In the genomic region with DNA sequence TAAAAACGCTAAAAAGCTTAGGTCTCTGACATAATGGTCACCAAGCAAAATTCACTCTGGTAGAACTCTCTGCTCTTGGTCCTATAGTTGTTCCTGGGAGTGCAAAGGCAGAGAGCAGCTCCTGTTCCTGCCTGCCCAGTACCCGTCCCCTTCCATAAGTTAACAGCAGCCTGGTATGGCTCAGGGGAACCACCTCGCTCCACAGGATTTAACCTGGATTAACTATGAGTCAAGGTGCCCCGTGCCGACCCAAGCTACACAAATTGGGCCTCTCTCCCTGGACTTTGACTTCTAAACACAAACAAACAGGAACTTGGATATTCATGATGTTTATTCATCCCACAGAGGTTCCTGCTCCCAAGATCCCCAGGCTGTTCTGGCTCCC, we compare ENCODE assay signal across 9 cellular contexts. TPM values are rescaled to one million over a fixed set of nuclear protein-coding genes. Genes with fewer than 3 reads are reported as not detected.
DNase-seq lines count a peak whose midpoint lies in the region; ATAC-seq and TF ChIP-seq lines count a peak whose summit lies in the region.
"Had no signal": no experiment of that assay in that cellular context is flagged by ENCODE, and none has a peak within 500 bp of the region (broad histone marks: within the 10 kb centered on the region; RNA-seq: fewer than 3 reads in every experiment).

No MANE protein-coding gene starts in this region.

- H3K27me3 Mint-ChIP-seq in stimulated activated naive CD8-positive, alpha-beta T cell treated with anti-CD3 and anti-CD28 coated beads, Interleukin-15, amount 100 ng/mL, for 72 hours: no peaks in the 10 kb centered on the region
- H3K27me3 Mint-ChIP-seq in neural crest cell (ENCODE audit: low read depth): no peaks in the 10 kb centered on the region

- H3K36me3 Mint-ChIP-seq in neural crest cell (ENCODE audit: low read depth): peaks cover 8% of the 10 kb centered on the region

- no peak overlapping the region for H2AFZ ChIP-seq in Karpas-422 (ENCODE audit: low read length)

- H3K4me2 ChIP-seq in Karpas-422 (ENCODE audit: low read depth, low read length, poor library complexity, severe bottlenecking): no peak overlapping the region

- H3K36me3 ChIP-seq in esophagus squamous epithelium (peaks cover 8 to 30% (median 10%) of the 10 kb centered on the region in 3 donors), Karpas-422 (ENCODE audit: insufficient read depth, low read length) (peaks cover 19% of the 10 kb centered on the region)

- intact Hi-C loops in esophagus squamous epithelium (cut with DNase I): no loop called here

- TF ChIP-seq CTCF in esophagus squamous epithelium (IDR thresholded peaks at IDR 0.05) (no peak), neural crest cell (conservative IDR thresholded peaks at IDR 0.05) (no peak), GM13977 (IDR thresholded peaks at IDR 0.05; ENCODE audit: extremely low read depth, insufficient read depth, missing control alignments) (no peak)

- in situ Hi-C loops in GM13977 (cut with MboI; ENCODE audit: low pct_unique_long_range_greater_than_20kb, low sequenced_read_pairs, unreplicated experiment): no loop called here

- H3K27ac Mint-ChIP-seq in stimulated activated naive CD8-positive, alpha-beta T cell treated with anti-CD3 and anti-CD28 coated beads, Interleukin-15, amount 100 ng/mL, for 72 hours: peak overlapping the region; percentile 83 to 89
- H3K27ac Mint-ChIP-seq in neural crest cell (ENCODE audit: unreplicated experiment): peak overlapping the region; percentile 29

- WGBS in esophagus squamous epithelium, 2 donors: 38% methylated on average over 4 of the region's 5 CpGs; no CpG with 5 or more reads in 1 of the 2 donors

- H3K79me2 ChIP-seq in Karpas-422 (ENCODE audit: low read length): peaks cover 98% of the 10 kb centered on the region

- no peak for TF ChIP-seq POLR2A in esophagus squamous epithelium (IDR thresholded peaks at IDR 0.05)

- H3K9ac ChIP-seq in Karpas-422 (ENCODE audit: low read length): no peak overlapping the region

- ATAC-seq in stimulated activated naive CD8-positive, alpha-beta T cell treated with anti-CD3 and anti-CD28 coated beads, Interleukin-15, amount 100 ng/mL, for 72 hours: no peak
- ATAC-seq in stimulated activated naive CD8-positive, alpha-beta T cell treated with anti-CD3 and anti-CD28 coated beads, Interleukin-15, Interleukin-2, amounts not matched to agents 100 U/mL and 50 U/mL, for 24 hours: no peak
- no peak for ATAC-seq in GM21423 (IDR thresholded peaks at IDR 0.05; ENCODE audit: unreplicated experiment)

- peaks cover 13% of the 10 kb centered on the region; the same call in 1 of the 2 replicates for H4K20me1 ChIP-seq in Karpas-422 (ENCODE audit: insufficient read depth, low read depth, low read length)

- H3K27me3 ChIP-seq in esophagus squamous epithelium: no peaks in the 10 kb centered on the region
- H3K27me3 ChIP-seq in Karpas-422 (ENCODE audit: low read length): no peaks in the 10 kb centered on the region

- H3K9me3 ChIP-seq in esophagus squamous epithelium (peaks cover 0 to 3% (median 0%) of the 10 kb centered on the region in 3 donors), Karpas-422 (ENCODE audit: low read length) (no peaks in the 10 kb centered on the region)

- peak overlapping the region; percentile 81 to 95 (median 94) for H3K27ac ChIP-seq in esophagus squamous epithelium
- no peak overlapping the region for H3K27ac ChIP-seq in Karpas-422 (ENCODE audit: low read length)

- no peaks in the 10 kb centered on the region for H3K9me3 Mint-ChIP-seq in stimulated activated naive CD8-positive, alpha-beta T cell treated with anti-CD3 and anti-CD28 coated beads, Interleukin-15, amount 100 ng/mL, for 72 hours
- H3K9me3 Mint-ChIP-seq in neural crest cell: peaks cover 5% of the 10 kb centered on the region

- H3K4me3 ChIP-seq in esophagus squamous epithelium: peak overlapping the region in 3 of 4 donors; percentile 16 to 44 (median 17)
- no peak overlapping the region for H3K4me3 ChIP-seq in Karpas-422 (ENCODE audit: low read length)

- no peaks in the 10 kb centered on the region for H3K9me2 ChIP-seq in Karpas-422 (replicated peaks; ENCODE audit: insufficient read depth, low read length)

- H3K4me1 Mint-ChIP-seq in stimulated activated naive CD8-positive, alpha-beta T cell treated with anti-CD3 and anti-CD28 coated beads, Interleukin-15, amount 100 ng/mL, for 72 hours: peaks cover 20% of the 10 kb centered on the region
- H3K4me1 Mint-ChIP-seq in neural crest cell: peaks cover 25% of the 10 kb centered on the region

- H3K4me1 ChIP-seq in esophagus squamous epithelium (peaks cover 0 to 51% (median 26%) of the 10 kb centered on the region in 3 donors), Karpas-422 (ENCODE audit: low read length) (peaks cover 6% of the 10 kb centered on the region)

- no peak overlapping the region for H3K4me3 Mint-ChIP-seq in stimulated activated naive CD8-positive, alpha-beta T cell treated with anti-CD3 and anti-CD28 coated beads, Interleukin-15, amount 100 ng/mL, for 72 hours
- H3K4me3 Mint-ChIP-seq in neural crest cell: no peak overlapping the region

- DNase-seq in stimulated activated naive CD8-positive, alpha-beta T cell treated with anti-CD3 and anti-CD28 coated beads, Interleukin-15, amount 100 ng/mL, for 72 hours: no peak
- DNase-seq in stimulated activated naive CD8-positive, alpha-beta T cell treated with anti-CD3 and anti-CD28 coated beads, Interleukin-15, Interleukin-2, amounts not matched to agents 100 U/mL and 50 U/mL, for 24 hours: no peak
- DNase-seq in esophagus squamous epithelium (lab: John Stamatoyannopoulos, UW) (no peak), neural crest cell (ENCODE audit: low read depth, low spot score) (no peak), Karpas-422 (no peak), GM13977 (ENCODE audit: low spot score) (no peak)
- DNase-seq in NK-92 treated with Interleukin-12 subunit alpha and Interleukin-12 subunit beta, amount 100 ng/mL, for 24 hours (lab: John Stamatoyannopoulos, UW): no peak
- DNase-seq: activated CD8-positive, alpha-beta memory T cell treated with anti-CD3 and anti-CD28 coated beads, Interleukin-2, amount 50 U/mL, for 4 hours had no signal

RNA-seq across cellular contexts. Expression of a gene that starts 32.1 kb away (rescaled TPM):
- total RNA-seq in esophagus squamous epithelium (100 to 1,000 TPM in 1 of 4 donors, 10 to 100 TPM in 3; 68.7 to 108 (median 79.5) TPM), neural crest cell (90.2 and 103 TPM in 2 replicates)
- total RNA-seq in Karpas-422 (2014; rRNA removed; shearing (Covaris generic); ENCODE audit: low replicate concordance): 109 and 139 TPM in 2 replicates
